Comparison of ENCODE assay signal across 8 cellular contexts in the genomic region with DNA sequence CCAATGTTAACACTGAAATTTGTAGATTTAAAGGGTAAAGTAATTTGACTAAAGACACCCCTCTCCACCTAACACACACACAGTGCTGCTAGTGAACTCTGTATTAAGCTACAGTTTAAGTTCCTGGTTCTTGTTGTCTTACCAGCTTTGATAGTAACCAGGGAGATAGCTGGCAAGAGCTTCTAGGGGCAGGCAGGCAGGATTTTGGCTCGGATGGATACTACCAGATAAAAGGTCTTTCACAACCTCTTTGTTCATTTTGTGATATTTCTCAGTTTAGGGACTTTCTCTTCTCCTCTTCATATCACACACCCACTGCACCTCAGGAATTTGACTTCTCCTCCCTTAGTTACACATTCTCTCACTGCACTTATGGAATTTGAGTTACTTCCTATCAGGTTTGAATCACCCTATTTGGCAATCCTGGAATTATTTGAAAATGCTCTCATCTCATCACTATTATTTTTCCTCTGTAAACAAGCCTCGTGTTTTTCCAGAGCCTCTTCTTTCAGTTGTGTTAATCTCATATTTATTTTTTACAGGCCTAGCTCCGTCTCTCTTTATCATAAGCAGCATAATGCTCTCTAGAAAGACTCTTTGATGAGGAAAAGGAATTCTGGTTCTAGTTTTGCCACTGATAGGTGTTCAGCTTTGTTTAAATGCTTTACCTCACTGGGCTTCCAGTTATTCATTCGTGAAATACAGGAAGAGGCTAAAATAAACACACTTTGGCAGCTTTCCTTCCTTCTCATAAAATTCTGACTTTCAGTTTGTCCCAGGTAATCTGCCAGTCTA. TPM values are rescaled to one million over a fixed set of nuclear protein-coding genes. Genes with fewer than 3 reads are reported as not detected.
DNase-seq lines count a peak whose midpoint lies in the region; ATAC-seq, FAIRE-seq and TF ChIP-seq lines count a peak whose summit lies in the region.
"Had no signal": no experiment of that assay in that cellular context is flagged by ENCODE, and none has a peak within 500 bp of the region (broad histone marks: within the 10 kb centered on the region; RNA-seq: fewer than 3 reads in every experiment).

No MANE protein-coding gene starts in this region.

- peak overlapping the region in 3 of 4 donors; percentile 5 to 81 (median 75) for H3K27ac ChIP-seq in tibial nerve
- no peak overlapping the region for H3K27ac ChIP-seq in spleen

- no peaks in the 10 kb centered on the region for H3K27me3 ChIP-seq in tibial nerve
- no peaks in the 10 kb centered on the region for H3K27me3 ChIP-seq in spleen (replicated peaks in 1 of 7)

- FAIRE-seq in HTR-8/SVneo (lab: Jason Lieb, UNC) = no peak

- no peak for ATAC-seq in GM21529 (IDR thresholded peaks at IDR 0.05; ENCODE audit: unreplicated experiment)

- H3K9me3 ChIP-seq in tibial nerve (no peaks in the 10 kb centered on the region), spleen (peaks cover 0 to 5% (median 0%) of the 10 kb centered on the region in 8 donors)

- peaks cover 0 to 4% (median 0%) of the 10 kb centered on the region in 3 donors for H3K27me3 Mint-ChIP-seq in CD14-positive monocyte (ENCODE audit: low read depth in 3 of 3)

- WGBS in tibial nerve, 2 donors = 27 to 33% methylated on average over 4 of the region's 4 CpGs
- 33 to 56% (median 41%) methylated on average over 4 of the region's 4 CpGs for WGBS in spleen, 5 donors

- peak in 1 of 2 donors; percentile 16 for TF ChIP-seq EP300 in tibial nerve (IDR thresholded peaks at IDR 0.05)

- no peak for TF ChIP-seq CTCF in tibial nerve (IDR thresholded peaks at IDR 0.05)
- no peak for TF ChIP-seq CTCF in CD14-positive monocyte (IDR thresholded peaks at IDR 0.05)
- no peak for TF ChIP-seq CTCF in spleen (IDR thresholded peaks at IDR 0.05 in 8 of 11, conservative IDR thresholded peaks at IDR 0.05 in 3 of 11)

- H3K4me1 Mint-ChIP-seq in CD14-positive monocyte = no peaks in the 10 kb centered on the region

- no peaks in the 10 kb centered on the region for H3K36me3 ChIP-seq in tibial nerve
- no peaks in the 10 kb centered on the region for H3K36me3 ChIP-seq in spleen

- H3K4me1 ChIP-seq in tibial nerve (peaks cover 0 to 17% (median 3%) of the 10 kb centered on the region in 4 donors), spleen (no peaks in the 10 kb centered on the region)

- no peak overlapping the region for H3K27ac Mint-ChIP-seq in CD14-positive monocyte

- no peak for TF ChIP-seq POLR2A in tibial nerve (IDR thresholded peaks at IDR 0.05)
- no peak for TF ChIP-seq POLR2A in spleen (IDR thresholded peaks at IDR 0.05)

- H3K9me3 Mint-ChIP-seq in CD14-positive monocyte = peaks cover 0 to 7% (median 5%) of the 10 kb centered on the region in 7 donors

- DNase-seq in HTR-8/SVneo (ENCODE audit: insufficient read length, low spot score) (peak; percentile 42), amniotic epithelial cell (ENCODE audit: low read depth) (peak; percentile 99), iris pigment epithelial cell (ENCODE audit: low read depth) (peak; percentile 98), tibial nerve (ENCODE audit: low spot score in 2 of 2) (no peak), CD14-positive monocyte (ENCODE audit: low spot score) (no peak), spleen (no peak)
- DNase-seq: NCI-H2171 treated with DMSO at 0.1 percent for 48 hours had no signal

- H3K4me3 ChIP-seq in tibial nerve = no peak overlapping the region
- no peak overlapping the region for H3K4me3 ChIP-seq in spleen

- no peaks in the 10 kb centered on the region for H3K36me3 Mint-ChIP-seq in CD14-positive monocyte

- H3K4me3 Mint-ChIP-seq in CD14-positive monocyte = no peak overlapping the region

- intact Hi-C loops in CD14-positive monocyte (cut with micrococcal nuclease) (no loop called here), spleen (cut with DNase I; ENCODE audit: low total_unique reads) (no loop called here)

RNA-seq across cellular contexts. Expression of a gene that starts 23.0 kb away (rescaled TPM):
- total RNA-seq in tibial nerve = 100 to 1,000 TPM in 3 of 4 donors, 10 to 100 TPM in 1; 74.7 to 208 (median 133) TPM
- not detected for polyA plus RNA-seq in CD14-positive monocyte
- total RNA-seq in spleen = 1 to 10 TPM in 3 of 7 donors, under 1 TPM in 4; 0.26 to 3.0 (median 0.91) TPM
- polyA plus RNA-seq in spleen = 1 to 10 TPM in 1 of 3 donors, under 1 TPM in 2; 0.35 to 1.3 (median 0.91) TPM

RNA-seq across cellular contexts. Expression of a gene that starts 42.7 kb away (rescaled TPM):
- total RNA-seq in tibial nerve = under 1 TPM in 1 of 4 donors, not detected in 3; 0.44 TPM
- polyA plus RNA-seq in CD14-positive monocyte = not detected
- total RNA-seq in spleen = not detected
- polyA plus RNA-seq in spleen = under 1 TPM; 0.06 to 0.08 (median 0.07) TPM

Comparison
In these comparisons a context has a peak if more than half of its experiments do, and no peak if none do; other contexts are left out.
1. DNase-seq: peak in HTR-8/SVneo (single experiment), amniotic epithelial cell (single experiment) and iris pigment epithelial cell (single experiment); none in tibial nerve (0 of 2), CD14-positive monocyte (single experiment) and spleen (single experiment).
2. H3K27ac ChIP-seq: peak in tibial nerve (3 of 4); none in spleen (0 of 8).
3. RNA of a gene that starts 23.0 kb away (total RNA-seq): 74.7 to 208 TPM in tibial nerve; 0.26 to 3.0 TPM in spleen; every median in the first group is over 10 times any median in the second.